Comparison of ENCODE assay signal across 30 cellular contexts in genomic region chr5:3622961-3623360, GRCh38. TPM values are rescaled to one million over a fixed set of nuclear protein-coding genes. Genes with fewer than 3 reads are reported as not detected.
"Had no signal": no experiment of that assay in that cellular context is flagged by ENCODE, and none has a peak within 500 bp of the region (broad histone marks: within the 10 kb centered on the region; RNA-seq: fewer than 3 reads in every experiment).

No MANE protein-coding gene starts in this region.

- H3K27ac Mint-ChIP-seq: stimulated activated effector memory CD8-positive, alpha-beta T cell treated with anti-CD3 and anti-CD28 coated beads, Interleukin-12 subunit alpha, Interleukin-12 subunit beta, amount 100 ng/mL, for 72 hours; stimulated activated memory B cell treated with anti-CD40 and anti-IgM and Interleukin-4, amounts not matched to agents 10 μg/mL and 1 μg/mL and 100 μg/mL, for 72 hours; stimulated activated naive B cell treated with anti-CD40 and anti-IgM and Interleukin-4, amounts not matched to agents 10 μg/mL and 1 μg/mL and 100 μg/mL, for 72 hours; stimulated activated naive CD8-positive, alpha-beta T cell treated with anti-CD3 and anti-CD28 coated beads, Interleukin-15, amount 100 ng/mL, for 72 hours; stimulated activated naive CD8-positive, alpha-beta T cell treated with anti-CD3 and anti-CD28 coated beads, Interleukin-15, Interleukin-2, amounts not matched to agents 100 ng/mL and 50 ng/mL, for 24 hours; type B pancreatic cell had no signal

- H3K36me3 ChIP-seq: stomach, suprapubic skin, thoracic aorta, thyroid gland, tibial artery, tibial nerve, transverse colon, upper lobe of left lung, upper lobe of right lung, uterus, vagina had no signal

- H3K27me3 ChIP-seq: suprapubic skin, testis, thyroid gland, tibial artery, transverse colon, upper lobe of left lung, upper lobe of right lung, uterus, vagina had no signal

- H3K9me3 ChIP-seq: stomach, suprapubic skin, testis, thoracic aorta, thyroid gland, tibial artery, tibial nerve, transverse colon, upper lobe of left lung, upper lobe of right lung, uterus, vagina had no signal

- H3K4me3 Mint-ChIP-seq: stimulated activated effector memory CD8-positive, alpha-beta T cell treated with anti-CD3 and anti-CD28 coated beads, Interleukin-12 subunit alpha, Interleukin-12 subunit beta, amount 100 ng/mL, for 72 hours; stimulated activated memory B cell treated with anti-CD40 and anti-IgM and Interleukin-4, amounts not matched to agents 10 μg/mL and 1 μg/mL and 100 μg/mL, for 72 hours; stimulated activated naive B cell treated with anti-CD40 and anti-IgM and Interleukin-4, amounts not matched to agents 10 μg/mL and 1 μg/mL and 100 μg/mL, for 72 hours; stimulated activated naive CD8-positive, alpha-beta T cell treated with anti-CD3 and anti-CD28 coated beads, Interleukin-15, amount 100 ng/mL, for 72 hours; stimulated activated naive CD8-positive, alpha-beta T cell treated with anti-CD3 and anti-CD28 coated beads, Interleukin-15, Interleukin-2, amounts not matched to agents 100 ng/mL and 50 ng/mL, for 24 hours; type B pancreatic cell had no signal

- FAIRE-seq: urothelium cell line had no signal

- H3K9me3 Mint-ChIP-seq: type B pancreatic cell had no signal

- DNase-seq: stimulated activated CD4-positive, alpha-beta T cell treated with anti-CD3 and anti-CD28 coated beads, Interleukin-2, amount 100 ng/mL, for 48 hours; stimulated activated CD4-positive, alpha-beta T cell treated with anti-CD3 and anti-CD28 coated beads, Interleukin-4, amount 100 ng/mL, for 1 hour; stimulated activated CD4-positive, alpha-beta T cell treated with anti-CD3 and anti-CD28 coated beads, Interleukin-4, amount 100 ng/mL, for 24 hours; stimulated activated CD4-positive, alpha-beta T cell treated with anti-CD3 and anti-CD28 coated beads, Interleukin-4, amount 100 ng/mL, for 4 hours; stimulated activated CD8-positive, alpha-beta memory T cell treated with anti-CD3 and anti-CD28 coated beads, Interleukin-4, amount 100 ng/mL, for 48 hours; stimulated activated naive B cell treated with anti-CD40 and anti-IgM and Interleukin-4, amounts not matched to agents 10 μg/mL and 1 μg/mL and 100 μg/mL, for 72 hours; stimulated activated naive CD4-positive, alpha-beta T cell; stimulated activated naive CD4-positive, alpha-beta T cell treated with Interleukin-2 at 50 U/mL for 16 hours; stimulated activated naive CD8-positive, alpha-beta T cell treated with anti-CD3 and anti-CD28 coated beads, Interleukin-15, amount 100 ng/mL, for 72 hours; stimulated activated naive CD8-positive, alpha-beta T cell treated with anti-CD3 and anti-CD28 coated beads, Interleukin-15, Interleukin-2, amounts not matched to agents 100 U/mL and 50 U/mL, for 24 hours; stomach; substantia nigra; testis; thyroid gland; tibial artery; transverse colon; trophoblast cell; upper lobe of left lung; upper lobe of right lung; uterus had no signal

- H3K4me1 Mint-ChIP-seq: stimulated activated effector memory CD8-positive, alpha-beta T cell treated with anti-CD3 and anti-CD28 coated beads, Interleukin-12 subunit alpha, Interleukin-12 subunit beta, amount 100 ng/mL, for 72 hours; stimulated activated memory B cell treated with anti-CD40 and anti-IgM and Interleukin-4, amounts not matched to agents 10 μg/mL and 1 μg/mL and 100 μg/mL, for 72 hours; stimulated activated naive B cell treated with anti-CD40 and anti-IgM and Interleukin-4, amounts not matched to agents 10 μg/mL and 1 μg/mL and 100 μg/mL, for 72 hours; stimulated activated naive CD8-positive, alpha-beta T cell treated with anti-CD3 and anti-CD28 coated beads, Interleukin-15, amount 100 ng/mL, for 72 hours had no signal

- H3K4me1 ChIP-seq: stomach, suprapubic skin, testis, thyroid gland, tibial artery, tibial nerve, transverse colon, upper lobe of left lung, upper lobe of right lung, uterus, vagina had no signal

- H3K36me3 Mint-ChIP-seq: stimulated activated effector memory CD8-positive, alpha-beta T cell treated with anti-CD3 and anti-CD28 coated beads, Interleukin-12 subunit alpha, Interleukin-12 subunit beta, amount 100 ng/mL, for 72 hours; stimulated activated memory B cell treated with anti-CD40 and anti-IgM and Interleukin-4, amounts not matched to agents 10 μg/mL and 1 μg/mL and 100 μg/mL, for 72 hours; stimulated activated naive B cell treated with anti-CD40 and anti-IgM and Interleukin-4, amounts not matched to agents 10 μg/mL and 1 μg/mL and 100 μg/mL, for 72 hours had no signal

- H3K27ac ChIP-seq: stomach, suprapubic skin, testis, thoracic aorta, thyroid gland, tibial artery, tibial nerve, transverse colon, upper lobe of left lung, upper lobe of right lung, uterus, vagina had no signal

- H3K4me3 ChIP-seq: stomach, suprapubic skin, testis, thoracic aorta, thyroid gland, tibial artery, tibial nerve, transverse colon, upper lobe of left lung, upper lobe of right lung, uterus, vagina had no signal

- H3K27me3 Mint-ChIP-seq: stimulated activated memory B cell treated with anti-CD40 and anti-IgM and Interleukin-4, amounts not matched to agents 10 μg/mL and 1 μg/mL and 100 μg/mL, for 72 hours; stimulated activated naive B cell treated with anti-CD40 and anti-IgM and Interleukin-4, amounts not matched to agents 10 μg/mL and 1 μg/mL and 100 μg/mL, for 72 hours; stimulated activated naive CD8-positive, alpha-beta T cell treated with anti-CD3 and anti-CD28 coated beads, Interleukin-15, amount 100 ng/mL, for 72 hours; stimulated activated naive CD8-positive, alpha-beta T cell treated with anti-CD3 and anti-CD28 coated beads, Interleukin-15, Interleukin-2, amounts not matched to agents 100 ng/mL and 50 ng/mL, for 24 hours had no signal

RNA-seq across cellular contexts. Expression of gene IRX1, which starts 27.3 kb away (rescaled TPM):
- total RNA-seq: stomach, transverse colon, ureter, uterus, vagina had no signal
